In genomic region chr2:196171946-196172345, GRCh38 we compare ENCODE assay signal across 8 cellular contexts. TPM values are rescaled to one million over a fixed set of nuclear protein-coding genes. Genes with fewer than 3 reads are reported as not detected.
DNase-seq lines count a peak whose midpoint lies in the region; ATAC-seq and TF ChIP-seq lines count a peak whose summit lies in the region.

No MANE protein-coding gene starts in this region.

- TF ChIP-seq CTCF in left lung (IDR thresholded peaks at IDR 0.05), result no peak

- H3K4me1 Mint-ChIP-seq in activated CD4-positive, alpha-beta T cell treated with anti-CD3 and anti-CD28 coated beads, Interleukin-2, amount 10 ng/mL, durations not matched to agents 7 days and 5 days, result peaks cover 38% of the 10 kb centered on the region

- H3K36me3 ChIP-seq in left lung (no peaks in the 10 kb centered on the region), thymus (ENCODE audit: control insufficient read depth, insufficient read depth) (no peaks in the 10 kb centered on the region)

- H3K4me1 ChIP-seq in left lung (peaks cover 0 to 27% of the 10 kb centered on the region in 2 donors), thymus (ENCODE audit: control insufficient read depth, insufficient read depth, low read length) (peaks cover 38% of the 10 kb centered on the region)

- H3K27me3 ChIP-seq in left lung (no peaks in the 10 kb centered on the region), thymus (ENCODE audit: control insufficient read depth, insufficient read depth) (no peaks in the 10 kb centered on the region)

- H3K4me3 ChIP-seq in left lung (peak overlapping the region; percentile 38 to 87), thymus (ENCODE audit: low read length) (peak overlapping the region; percentile 92)

- H3K27me3 Mint-ChIP-seq in activated CD4-positive, alpha-beta T cell treated with anti-CD3 and anti-CD28 coated beads, Interleukin-2, amount 10 ng/mL, durations not matched to agents 7 days and 5 days, result no peaks in the 10 kb centered on the region

- POLR2A ChIA-PET in activated CD4-positive, alpha-beta T cell treated with anti-CD3 and anti-CD28 coated beads, Interleukin-2, amount 10 ng/mL, durations not matched to agents 7 days and 5 days (lab: Charles Lee), result interaction anchor here (1.0 kb wide), 2 partner anchors 88 to 103 kb away, joined by 3 to 7 read pairs; no protein-coding TSS in a partner anchor

- H3K9me3 ChIP-seq in left lung (no peaks in the 10 kb centered on the region), thymus (ENCODE audit: control insufficient read depth) (no peaks in the 10 kb centered on the region)

- H3K27ac ChIP-seq in left lung (peak overlapping the region; percentile 27 to 99), thymus (ENCODE audit: low read depth) (peak overlapping the region; percentile 89)

- H3K9me3 Mint-ChIP-seq in activated CD4-positive, alpha-beta T cell treated with anti-CD3 and anti-CD28 coated beads, Interleukin-2, amount 10 ng/mL, durations not matched to agents 7 days and 5 days, result no peaks in the 10 kb centered on the region
- no peaks in the 10 kb centered on the region for H3K9me3 Mint-ChIP-seq in activated naive CD4-positive, alpha-beta T cell treated with anti-CD3 and anti-CD28 coated beads, Interleukin-2, amount 50 U/mL, for 72 hours

- intact Hi-C loops in left lung (cut with DNase I), result no loop called here

- ATAC-seq in activated naive CD4-positive, alpha-beta T cell treated with anti-CD3 and anti-CD28 coated beads, Interleukin-2, amount 50 U/mL, for 72 hours, result peak; percentile 3 to 12
- no peak for ATAC-seq in left lung

- peak overlapping the region; percentile 33 for H3K27ac Mint-ChIP-seq in activated CD4-positive, alpha-beta T cell treated with anti-CD3 and anti-CD28 coated beads, Interleukin-2, amount 10 ng/mL, durations not matched to agents 7 days and 5 days
- H3K27ac Mint-ChIP-seq in activated naive CD4-positive, alpha-beta T cell treated with anti-CD3 and anti-CD28 coated beads, Interleukin-2, amount 50 U/mL, for 72 hours, result peak overlapping the region; percentile 13 to 98

- CTCF ChIA-PET in activated CD4-positive, alpha-beta T cell treated with anti-CD3 and anti-CD28 coated beads, Interleukin-2, amount 10 ng/mL, durations not matched to agents 7 days and 5 days (lab: Charles Lee), result interaction anchor here (0.9 to 1.2 kb wide), 4 partner anchors 11 to 104 kb away, joined by 3 to 4 read pairs (median 3); no protein-coding TSS in a partner anchor

- WGBS in thymus, result 2% methylated on average over 11 of the region's 11 CpGs

- peaks cover 55% of the 10 kb centered on the region for H3K36me3 Mint-ChIP-seq in activated CD4-positive, alpha-beta T cell treated with anti-CD3 and anti-CD28 coated beads, Interleukin-2, amount 10 ng/mL, durations not matched to agents 7 days and 5 days (ENCODE audit: low read depth)
- H3K36me3 Mint-ChIP-seq in activated naive CD4-positive, alpha-beta T cell treated with anti-CD3 and anti-CD28 coated beads, Interleukin-2, amount 50 U/mL, for 72 hours, result peaks cover 25 to 38% of the 10 kb centered on the region in 2 donors

- TF ChIP-seq POLR2A in erythroblast (IDR thresholded peaks at IDR 0.05; ENCODE audit: low read length), result no peak

- DNase-seq in activated CD4-positive, alpha-beta T cell treated with anti-CD3 and anti-CD28 coated beads, Interleukin-2, amount 10 ng/mL, durations not matched to agents 7 days and 5 days, result no peak
- no peak for DNase-seq in activated CD4-positive, alpha-beta T cell treated with anti-CD3 and anti-CD28 coated beads for 48 hours
- DNase-seq in activated naive CD4-positive, alpha-beta T cell treated with anti-CD3 and anti-CD28 coated beads, Interleukin-2, amount 50 U/mL, for 72 hours (ENCODE audit: low spot score in 2 of 2), result no peak
- DNase-seq in left lung (no peak), HCEC 1CT (no peak), erythroblast (lab: John Stamatoyannopoulos, UW) (no peak), HK-2 (ENCODE audit: unreplicated experiment) (no peak)

- peak overlapping the region; percentile 68 for H3K4me3 Mint-ChIP-seq in activated CD4-positive, alpha-beta T cell treated with anti-CD3 and anti-CD28 coated beads, Interleukin-2, amount 10 ng/mL, durations not matched to agents 7 days and 5 days

RNA-seq across cellular contexts. Expression of gene STK17B, which starts 0.6 kb away (rescaled TPM):
- 100 to 1,000 TPM; 329 to 403 TPM for total RNA-seq in activated CD4-positive, alpha-beta T cell treated with anti-CD3 and anti-CD28 coated beads, Interleukin-2, amount 10 ng/mL, durations not matched to agents 7 days and 5 days
- 100 to 1,000 TPM; 164 to 240 TPM for total RNA-seq in activated naive CD4-positive, alpha-beta T cell treated with anti-CD3 and anti-CD28 coated beads, Interleukin-2, amount 50 U/mL, for 72 hours
- total RNA-seq in left lung, result 10 to 100 TPM; 40.6 to 59.2 TPM
- polyA plus RNA-seq in thymus, result 59.5 TPM
